In genomic region chr6:143616741-143617140, GRCh38 we compare ENCODE assay signal across 17 cellular contexts.
DNase-seq lines count a peak whose midpoint lies in the region; ATAC-seq and TF ChIP-seq lines count a peak whose summit lies in the region.
"Had no signal": no experiment of that assay in that cellular context is flagged by ENCODE, and none has a peak within 500 bp of the region (broad histone marks: within the 10 kb centered on the region; RNA-seq: fewer than 3 reads in every experiment).

No MANE protein-coding gene starts in this region.

- H3K9me3 ChIP-seq in T-helper 17 cell (ENCODE audit: control insufficient read depth, low read length, poor library complexity, severe bottlenecking) (no peaks in the 10 kb centered on the region), breast epithelium (no peaks in the 10 kb centered on the region)

- DNase-seq in T-helper 17 cell (no peak), iPS-NIHi7 (ENCODE audit: extremely low spot score) (peak; percentile 22), nephron progenitor cell (no peak), NCI-H2081 treated with DMSO at 0.1 percent for 48 hours (lab: John Stamatoyannopoulos, UW) (no peak), NCI-H187 treated with DMSO at 0.1 percent for 48 hours (lab: John Stamatoyannopoulos, UW) (no peak), omental fat pad (ENCODE audit: low spot score) (no peak), breast epithelium (ENCODE audit: low spot score in 2 of 2) (no peak)
- DNase-seq in effector memory CD8-positive, alpha-beta T cell = no peak
- DNase-seq: 8988T; Calu3; CD4-positive, alpha-beta memory T cell; DMS79 treated with DMSO at 0.1 percent for 48 hours; GF-D8; GOT3; H9 had no signal

- ATAC-seq in T-helper 17 cell (no peak), omental fat pad (ENCODE audit: low FRiP score) (no peak)
- ATAC-seq in effector memory CD8-positive, alpha-beta T cell (replicated peaks) = no peak

- TF ChIP-seq CTCF in nephron progenitor cell (IDR thresholded peaks at IDR 0.05) (no peak), omental fat pad (IDR thresholded peaks at IDR 0.05) (no peak), breast epithelium (IDR thresholded peaks at IDR 0.05) (no peak)

- H3K4me1 ChIP-seq in breast epithelium = no peaks in the 10 kb centered on the region

- H3K4me3 ChIP-seq in breast epithelium = no peak overlapping the region
- H3K4me3 ChIP-seq: BLaER1 had no signal

- TF ChIP-seq POLR2A in breast epithelium (IDR thresholded peaks at IDR 0.05) = no peak

- no peak overlapping the region for H3K4me3 Mint-ChIP-seq in T-helper 17 cell
- no peak overlapping the region for H3K4me3 Mint-ChIP-seq in effector memory CD8-positive, alpha-beta T cell
- H3K4me3 Mint-ChIP-seq in nephron progenitor cell = no peak overlapping the region
- H3K4me3 Mint-ChIP-seq: CD14-positive monocyte, H9 had no signal

- H3K4me1 Mint-ChIP-seq in T-helper 17 cell = peaks cover 40% of the 10 kb centered on the region
- peaks cover 41 to 53% of the 10 kb centered on the region in 2 donors for H3K4me1 Mint-ChIP-seq in effector memory CD8-positive, alpha-beta T cell (ENCODE audit: low read depth in 2 of 2)
- H3K4me1 Mint-ChIP-seq in nephron progenitor cell = peaks cover 16% of the 10 kb centered on the region

- H3K27me3 Mint-ChIP-seq in T-helper 17 cell (no peaks in the 10 kb centered on the region), nephron progenitor cell (ENCODE audit: low read depth, poor library complexity) (peaks cover 7% of the 10 kb centered on the region)
- no peaks in the 10 kb centered on the region for H3K27me3 Mint-ChIP-seq in effector memory CD8-positive, alpha-beta T cell
- H3K27me3 Mint-ChIP-seq: CD4-positive, alpha-beta memory T cell had no signal

- H3K27me3 ChIP-seq in breast epithelium = no peaks in the 10 kb centered on the region
- H3K27me3 ChIP-seq: BLaER1 had no signal

- H3K9me3 Mint-ChIP-seq in effector memory CD8-positive, alpha-beta T cell = no peaks in the 10 kb centered on the region
- H3K9me3 Mint-ChIP-seq in nephron progenitor cell = peaks cover under 1% of the 10 kb centered on the region
- H3K9me3 Mint-ChIP-seq: H9 had no signal

- intact Hi-C loops in breast epithelium (cut with DNase I; ENCODE audit: low total_unique reads) = no loop called here

- no peaks in the 10 kb centered on the region for H3K36me3 ChIP-seq in breast epithelium
- H3K36me3 ChIP-seq: BLaER1 had no signal

- H3K27ac ChIP-seq in breast epithelium = no peak overlapping the region
- H3K27ac ChIP-seq: BLaER1 had no signal

- H3K36me3 Mint-ChIP-seq in T-helper 17 cell (ENCODE audit: low read depth) (no peaks in the 10 kb centered on the region), nephron progenitor cell (ENCODE audit: low read depth) (no peaks in the 10 kb centered on the region)
- H3K36me3 Mint-ChIP-seq in effector memory CD8-positive, alpha-beta T cell (ENCODE audit: insufficient read depth) = peaks cover 6% of the 10 kb centered on the region

- peak overlapping the region; percentile 0 for H3K27ac Mint-ChIP-seq in T-helper 17 cell
- H3K27ac Mint-ChIP-seq in effector memory CD8-positive, alpha-beta T cell = peak overlapping the region; percentile 2 to 22
- H3K27ac Mint-ChIP-seq in nephron progenitor cell = peak overlapping the region; percentile 40
